Comparison of ENCODE assay signal across 1 cellular context in genomic region chr1:44433209-44433608, GRCh38.
A peak's percentile ranks its signal among the peaks of the same experiment; 100 is the strongest.
TF ChIP-seq lines count a peak whose summit lies in the region.

No MANE protein-coding gene starts in this region.

TF ChIP-seq in K562, 482 proteins besides CTCF, POLR2A, EP300 and RAD21:
- TF ChIP-seq ZNF316 (IDR thresholded peaks at IDR 0.05) (peak; percentile 85), GABPA (tag; conservative IDR thresholded peaks at IDR 0.05; ENCODE audit: low read depth) (peak; percentile 29; the same call in 1 of the 2 replicates), ZNF431 (CRISPR knock-in tag; IDR thresholded peaks at IDR 0.05) (no peak), MAFG (tag; conservative IDR thresholded peaks at IDR 0.05) (peak; percentile 90), NFE2L1 (tag; IDR thresholded peaks at IDR 0.05; ENCODE audit: borderline replicate concordance, low read depth) (peak; percentile 57; the same call in 1 of the 2 replicates), C11orf30 (IDR thresholded peaks at IDR 0.05; ENCODE audit: low read depth) (peak; percentile 84), SIX5 (IDR thresholded peaks at IDR 0.05; ENCODE audit: borderline replicate concordance in 1 of 2, insufficient read depth in 1 of 2, low read depth in 1 of 2, low read length in 2 of 2) (no peak), HIVEP1 (CRISPR knock-in tag; IDR thresholded peaks at IDR 0.05) (no peak), NFE2 (IDR thresholded peaks at IDR 0.05; ENCODE audit: low read depth) (peak; percentile 72), TARDBP (IDR thresholded peaks at IDR 0.05) (no peak), MAFF (IDR thresholded peaks at IDR 0.05; ENCODE audit: low read length) (peak; percentile 32; the same call in 1 of the 2 replicates)
